In genomic region chr2:135219226-135219625, GRCh38 we compare ENCODE assay signal across 28 cellular contexts.
"Had no signal": no experiment of that assay in that cellular context is flagged by ENCODE, and none has a peak within 500 bp of the region (broad histone marks: within the 10 kb centered on the region; RNA-seq: fewer than 3 reads in every experiment).

No MANE protein-coding gene starts in this region.

- H3K27me3 ChIP-seq: brain microvascular endothelial cell, gastroesophageal sphincter, heart right ventricle had no signal

- FAIRE-seq: astrocyte, colon, endometrium, endothelial cell of umbilical vein had no signal

- H3K27ac ChIP-seq: brain microvascular endothelial cell, gastroesophageal sphincter, heart right ventricle, VCaP had no signal

- H3K4me3 ChIP-seq: gastroesophageal sphincter, heart right ventricle had no signal

- ATAC-seq: activated CD8-positive, alpha-beta T cell treated with anti-CD3 and anti-CD28 coated beads for 36 hours; activated T-cell treated with anti-CD3 and anti-CD28 coated beads, Interleukin-2, amount 50 U/mL, for 4 hours; activated T-helper 17 cell treated with anti-CD3 and anti-CD28 coated beads, Interleukin-2, amount 50 U/mL, for 72 hours; esophagus mucosa; gastroesophageal sphincter; heart right ventricle; WTC11 had no signal

- H3K36me3 ChIP-seq: brain microvascular endothelial cell, heart right ventricle had no signal

- DNase-seq: activated CD4-positive, alpha-beta T cell treated with anti-CD3 and anti-CD28 coated beads for 1 hour; activated CD4-positive, alpha-beta T cell treated with anti-CD3 and anti-CD28 coated beads for 48 hours; activated CD4-positive, alpha-beta T cell treated with anti-CD3 and anti-CD28 coated beads, Interleukin-2, amount 50 U/mL, for 1 hour; activated CD4-positive, alpha-beta T cell treated with anti-CD3 and anti-CD28 coated beads, Interleukin-2, amount 50 U/mL, for 48 hours; activated CD8-positive, alpha-beta memory T cell treated with anti-CD3 and anti-CD28 coated beads for 24 hours; activated CD8-positive, alpha-beta T cell treated with anti-CD3 and anti-CD28 coated beads for 36 hours; activated effector memory CD4-positive, alpha-beta T cell treated with Interleukin-2 at 50 U/mL for 16 hours; activated gamma-delta T cell treated with Interleukin-2 at 50 U/mL for 16 hours; activated naive CD4-positive, alpha-beta T cell treated with anti-CD3 and anti-CD28 coated beads, Interleukin-2, amount 50 U/mL, for 16 hours; activated naive CD4-positive, alpha-beta T cell treated with Interleukin-2 at 50 U/mL for 16 hours; activated T-cell treated with anti-CD3 and anti-CD28 coated beads, Interleukin-2, amount 50 U/mL, for 4 hours; amniotic stem cell; anterior cingulate cortex; brain microvascular endothelial cell; caudate nucleus; effector CD8-positive, alpha-beta T cell; foreskin melanocyte; heart right ventricle; T-helper 2 cell had no signal

- H3K4me1 ChIP-seq: gastroesophageal sphincter, heart right ventricle had no signal
